Comparison of ENCODE assay signal across 8 cellular contexts in genomic region chr15:81001180-81002003, GRCh38. TPM values are rescaled to one million over a fixed set of nuclear protein-coding genes. Genes with fewer than 3 reads are reported as not detected.
DNase-seq lines count a peak whose midpoint lies in the region; ATAC-seq and TF ChIP-seq lines count a peak whose summit lies in the region.

No MANE protein-coding gene starts in this region.

- H3K4me1 ChIP-seq in right lobe of liver: peaks cover 0 to 41% (median 15%) of the 10 kb centered on the region in 4 donors

- TF ChIP-seq CTCF in GM10266 (IDR thresholded peaks at IDR 0.05; ENCODE audit: control insufficient read depth, insufficient read depth, low read depth, missing control alignments) (no peak), right lobe of liver (IDR thresholded peaks at IDR 0.05) (no peak)

- ATAC-seq in GM21717 (IDR thresholded peaks at IDR 0.05; ENCODE audit: unreplicated experiment): peak; percentile 31
- ATAC-seq in right lobe of liver: peak; percentile 38 to 61 (median 54)

- peak overlapping the region; percentile 91 to 97 (median 96) for H3K27ac ChIP-seq in right lobe of liver

- peak; percentile 3 for TF ChIP-seq POLR2A in right lobe of liver (IDR thresholded peaks at IDR 0.05)

- H3K9me3 ChIP-seq in right lobe of liver: no peaks in the 10 kb centered on the region

- peak; percentile 83 for DNase-seq in GM10266 (ENCODE audit: extremely low spot score)
- peak; percentile 65 for DNase-seq in activated CD4-positive, CD25-positive, alpha-beta regulatory T cell treated with anti-CD3 and anti-CD28 coated beads, Interleukin-2, amount 50 U/mL, for 72 hours
- DNase-seq in dedifferentiated amniotic fluid mesenchymal stem cell (ENCODE audit: extremely low spot score): peak; percentile 31
- DNase-seq in right lobe of liver: peak; percentile 69 to 76 (median 70)
- DNase-seq in stimulated activated CD8-positive, alpha-beta memory T cell treated with anti-CD3 and anti-CD28 coated beads, Interleukin-15, amount 100 ng/mL, for 24 hours (ENCODE audit: low read depth): peak; percentile 28
- no peak for DNase-seq in NCI-H2029 treated with DMSO at 0.1 percent for 48 hours (lab: John Stamatoyannopoulos, UW)

- no peaks in the 10 kb centered on the region for H3K27me3 Mint-ChIP-seq in IgD-negative memory B cell

- H3K4me3 Mint-ChIP-seq in IgD-negative memory B cell: peak overlapping the region; percentile 95 to 96 (median 96)

- H3K27me3 ChIP-seq in right lobe of liver: no peaks in the 10 kb centered on the region

- H3K4me3 ChIP-seq in right lobe of liver: peak overlapping the region; percentile 77 to 96 (median 85)

- WGBS in right lobe of liver (ENCODE audit: insufficient coverage, low coverage, low lambda C conversion rate, missing lambda C conversion rate): 3% methylated on average over 14 of the region's 108 CpGs

- peak overlapping the region; percentile 98 to 99 (median 98) for H3K27ac Mint-ChIP-seq in IgD-negative memory B cell

- H3K4me1 Mint-ChIP-seq in IgD-negative memory B cell: peaks cover 32 to 50% (median 34%) of the 10 kb centered on the region in 3 donors

- H3K36me3 ChIP-seq in right lobe of liver: no peaks in the 10 kb centered on the region

- peaks cover 3% of the 10 kb centered on the region for H3K36me3 Mint-ChIP-seq in IgD-negative memory B cell

- intact Hi-C loops in right lobe of liver (cut with DNase I): no loop called here

- H3K9me3 Mint-ChIP-seq in IgD-negative memory B cell: peaks cover 0 to 2% (median 0%) of the 10 kb centered on the region in 3 donors

RNA-seq across cellular contexts. Expression of gene TLNRD1, which starts 0.7 kb away (rescaled TPM):
- 4.6 TPM for polyA plus RNA-seq in IgD-negative memory B cell
- 1 to 10 TPM; 3.0 to 7.4 (median 5.5) TPM for total RNA-seq in right lobe of liver

RNA-seq across cellular contexts. Expression of gene MESD, which starts 11.8 kb away (rescaled TPM):
- polyA plus RNA-seq in IgD-negative memory B cell: 21.9 TPM
- total RNA-seq in right lobe of liver: 10 to 100 TPM; 10.8 to 16.7 (median 14.6) TPM
